In the genomic region with DNA sequence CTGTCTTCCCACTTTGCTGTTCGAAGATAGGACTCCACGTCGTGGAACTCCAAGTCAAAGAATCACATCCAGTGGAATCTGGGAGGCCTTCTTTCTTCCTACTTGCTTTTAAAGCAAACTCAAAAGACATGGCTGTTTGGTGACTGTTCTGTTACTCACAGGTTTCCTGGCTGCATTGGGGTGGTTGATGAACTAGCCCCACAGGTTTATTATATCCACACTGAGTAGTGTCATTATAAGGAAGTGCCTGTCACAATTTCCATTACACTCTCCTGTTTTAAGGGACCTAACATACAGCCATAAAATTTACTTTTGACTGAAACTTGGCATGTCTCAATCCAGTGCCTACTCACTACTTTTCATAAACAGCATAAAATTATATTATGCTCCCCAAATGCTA, we compare ENCODE assay signal across 22 cellular contexts.
"Had no signal": no experiment of that assay in that cellular context is flagged by ENCODE, and none has a peak within 500 bp of the region (broad histone marks: within the 10 kb centered on the region; RNA-seq: fewer than 3 reads in every experiment).

No MANE protein-coding gene starts in this region.

- H3K4me1 Mint-ChIP-seq: activated T-helper 17 cell treated with anti-CD3 and anti-CD28 coated beads, Interleukin-2, amount 50 U/mL, for 72 hours; brain; central memory CD8-positive, alpha-beta T cell; stimulated activated naive CD8-positive, alpha-beta T cell treated with anti-CD3 and anti-CD28 coated beads, Interleukin-15, amount 100 ng/mL, for 72 hours had no signal

- H3K27me3 ChIP-seq: right lobe of liver, vagina had no signal

- H3K4me1 ChIP-seq: esophagus muscularis mucosa, heart right ventricle, right lobe of liver, suprapubic skin, vagina had no signal

- H3K4me3 Mint-ChIP-seq: activated CD4-positive, alpha-beta memory T cell treated with anti-CD3 and anti-CD28 coated beads for 36 hours; activated T-helper 17 cell treated with anti-CD3 and anti-CD28 coated beads, Interleukin-2, amount 50 U/mL, for 72 hours; brain; central memory CD8-positive, alpha-beta T cell; naive thymus-derived CD8-positive, alpha-beta T cell; stimulated activated naive CD8-positive, alpha-beta T cell treated with anti-CD3 and anti-CD28 coated beads, Interleukin-15, amount 100 ng/mL, for 72 hours had no signal

- H3K4me3 ChIP-seq: esophagus muscularis mucosa, heart right ventricle, right lobe of liver, suprapubic skin, vagina had no signal

- H3K9me3 Mint-ChIP-seq: activated CD4-positive, alpha-beta memory T cell treated with anti-CD3 and anti-CD28 coated beads for 36 hours; central memory CD8-positive, alpha-beta T cell had no signal

- ATAC-seq: activated T-helper 17 cell treated with anti-CD3 and anti-CD28 coated beads, Interleukin-2, amount 50 U/mL, for 72 hours; heart right ventricle; naive thymus-derived CD8-positive, alpha-beta T cell; right lobe of liver; stimulated activated naive CD8-positive, alpha-beta T cell treated with anti-CD3 and anti-CD28 coated beads, Interleukin-15, amount 100 ng/mL, for 72 hours had no signal

- DNase-seq: activated CD4-positive, alpha-beta memory T cell treated with anti-CD3 and anti-CD28 coated beads for 36 hours; activated CD4-positive, alpha-beta T cell treated with anti-CD3 and anti-CD28 coated beads for 4 hours; activated naive CD4-positive, alpha-beta T cell; activated T-cell treated with anti-CD3 and anti-CD28 coated beads for 4 hours; anterior cingulate cortex; cortex of kidney; heart right ventricle; kidney glomerular epithelial cell; mesendoderm; naive thymus-derived CD8-positive, alpha-beta T cell; right lobe of liver; small intestine; stimulated activated CD4-positive, alpha-beta T cell treated with anti-CD3 and anti-CD28 coated beads, Interleukin-4, amount 100 ng/mL, for 1 hour; stimulated activated naive CD8-positive, alpha-beta T cell treated with anti-CD3 and anti-CD28 coated beads, Interleukin-15, amount 100 ng/mL, for 72 hours; trophoblast cell; WERI-Rb-1 had no signal

- H3K36me3 ChIP-seq: esophagus muscularis mucosa, heart right ventricle, right lobe of liver, suprapubic skin, vagina, WERI-Rb-1 had no signal

- H3K27ac ChIP-seq: esophagus muscularis mucosa, heart right ventricle, right lobe of liver, suprapubic skin, vagina, WERI-Rb-1 had no signal

- H3K36me3 Mint-ChIP-seq: activated CD4-positive, alpha-beta memory T cell treated with anti-CD3 and anti-CD28 coated beads for 36 hours; brain; naive thymus-derived CD8-positive, alpha-beta T cell had no signal

- H3K27ac Mint-ChIP-seq: activated CD4-positive, alpha-beta memory T cell treated with anti-CD3 and anti-CD28 coated beads for 36 hours; activated T-helper 17 cell treated with anti-CD3 and anti-CD28 coated beads, Interleukin-2, amount 50 U/mL, for 72 hours; brain; naive thymus-derived CD8-positive, alpha-beta T cell; stimulated activated naive CD8-positive, alpha-beta T cell treated with anti-CD3 and anti-CD28 coated beads, Interleukin-15, amount 100 ng/mL, for 72 hours had no signal

- H3K9me3 ChIP-seq: right lobe of liver, vagina had no signal
